In genomic region chr16:86016201-86016965, GRCh38 we compare ENCODE assay signal across 8 cellular contexts.
A peak's percentile ranks its signal among the peaks of the same experiment; 100 is the strongest.
DNase-seq lines count a peak whose midpoint lies in the region; ATAC-seq, FAIRE-seq and TF ChIP-seq lines count a peak whose summit lies in the region.

No MANE protein-coding gene starts in this region.

- no peaks in the 10 kb centered on the region for H3K4me1 Mint-ChIP-seq in astrocyte (ENCODE audit: low read depth, unreplicated experiment)

- ATAC-seq in RWPE2 (ENCODE audit: low read depth) (no peak; the same call in 2 of the 3 replicates), left ventricle myocardium superior (peak; percentile 59), GM19035 (IDR thresholded peaks at IDR 0.05; ENCODE audit: unreplicated experiment) (no peak)

- H3K36me3 Mint-ChIP-seq in astrocyte (ENCODE audit: low read depth, unreplicated experiment), result no peaks in the 10 kb centered on the region

- no peak overlapping the region for H3K4me2 ChIP-seq in astrocyte (ENCODE audit: low read length)

- intact Hi-C loops in left ventricle myocardium superior (cut with micrococcal nuclease), result no loop called here

- H3K27ac Mint-ChIP-seq in astrocyte (ENCODE audit: unreplicated experiment), result no peak overlapping the region

- no peaks in the 10 kb centered on the region for H3K36me3 ChIP-seq in RWPE2 (ENCODE audit: low read depth)
- H3K36me3 ChIP-seq in astrocyte (ENCODE audit: insufficient read depth, low read length), result no peaks in the 10 kb centered on the region

- peaks cover 5% of the 10 kb centered on the region for H3K9me3 ChIP-seq in RWPE2 (ENCODE audit: severe bottlenecking)
- peaks cover 10% of the 10 kb centered on the region for H3K9me3 ChIP-seq in astrocyte (ENCODE audit: insufficient read depth, low read depth, low read length)

- H3K9me3 Mint-ChIP-seq in astrocyte (ENCODE audit: unreplicated experiment), result peaks cover 24% of the 10 kb centered on the region

- no peak overlapping the region for H2AFZ ChIP-seq in astrocyte (ENCODE audit: low read depth, low read length)

- H3K27me3 ChIP-seq in RWPE2 (ENCODE audit: insufficient read depth, poor library complexity, severe bottlenecking) (peaks cover 36% of the 10 kb centered on the region), astrocyte (ENCODE audit: insufficient read depth, low read length) (peaks cover 2% of the 10 kb centered on the region)

- H3K4me3 ChIP-seq in RWPE2 (ENCODE audit: severe bottlenecking) (no peak overlapping the region), astrocyte (ENCODE audit: insufficient read depth, low read depth, low read length) (no peak overlapping the region)

- no peak overlapping the region for H3K27ac ChIP-seq in RWPE2 (ENCODE audit: poor library complexity, severe bottlenecking)
- no peak overlapping the region for H3K27ac ChIP-seq in astrocyte (ENCODE audit: low read depth, low read length)

- FAIRE-seq in D721Med (lab: Jason Lieb, UNC) (no peak), astrocyte (lab: Jason Lieb, UNC) (peak; percentile 47)

- no peak overlapping the region for H3K4me3 Mint-ChIP-seq in astrocyte (ENCODE audit: unreplicated experiment)

- TF ChIP-seq CTCF in D721Med (IDR thresholded peaks at IDR 0.05; ENCODE audit: insufficient read depth, missing control alignments), result peak; percentile 67
- peak; percentile 87 for TF ChIP-seq CTCF in RWPE2 (IDR thresholded peaks at IDR 0.05; ENCODE audit: poor library complexity, severe bottlenecking)
- TF ChIP-seq CTCF in astrocyte (IDR thresholded peaks at IDR 0.05; ENCODE audit: insufficient read depth, low read depth, low read length), result peak; percentile 68

- peaks cover 65% of the 10 kb centered on the region for H3K27me3 Mint-ChIP-seq in astrocyte (ENCODE audit: low read depth, unreplicated experiment)

- DNase-seq in D721Med (ENCODE audit: insufficient read length, low spot score) (no peak), HT1080 (ENCODE audit: low read depth) (peak; percentile 31), RWPE2 (ENCODE audit: low spot score) (peak; percentile 23), astrocyte (ENCODE audit: low read depth) (peak; percentile 29), left ventricle myocardium superior (no peak), retina (peak; percentile 68), NCI-H774 (lab: John Stamatoyannopoulos, UW) (no peak)

- H3K79me2 ChIP-seq in astrocyte (ENCODE audit: insufficient read depth, low read length), result no peaks in the 10 kb centered on the region

- no peaks in the 10 kb centered on the region for H4K20me1 ChIP-seq in astrocyte (ENCODE audit: insufficient read depth, low read length)

- H3K9ac ChIP-seq in astrocyte (ENCODE audit: low read length), result no peak overlapping the region

- H3K4me1 ChIP-seq in RWPE2 (ENCODE audit: insufficient read depth, poor library complexity, severe bottlenecking) (no peaks in the 10 kb centered on the region), astrocyte (ENCODE audit: insufficient read depth, low read length) (no peaks in the 10 kb centered on the region)

Comparison
In these comparisons a context has a peak if more than half of its experiments do, and no peak if none do; other contexts are left out.
1. DNase-seq: peak in HT1080 (single experiment), RWPE2 (single experiment), astrocyte (single experiment) and retina (single experiment); none in D721Med (single experiment), left ventricle myocardium superior (single experiment) and NCI-H774 (single experiment).
2. Peak in every context shown above with its lines, with median percentiles within 50 percentile points of each other: CTCF ChIP-seq.